8 cellular contexts compared by ENCODE assay signal in genomic region chr22:19179472-19180048, GRCh38. TPM values are rescaled to one million over a fixed set of nuclear protein-coding genes. Genes with fewer than 3 reads are reported as not detected.
DNase-seq lines count a peak whose midpoint lies in the region; TF ChIP-seq lines count a peak whose summit lies in the region.

No MANE protein-coding gene starts in this region.

- peak overlapping the region; percentile 76 for H3K4me3 Mint-ChIP-seq in Calu3 (ENCODE audit: low read depth, unreplicated experiment)

- H3K27me3 Mint-ChIP-seq in Calu3 (ENCODE audit: unreplicated experiment): peaks cover 13% of the 10 kb centered on the region

- H3K9me3 Mint-ChIP-seq in Calu3 (ENCODE audit: low read depth, unreplicated experiment): no peaks in the 10 kb centered on the region

- H3K4me3 ChIP-seq in SJSA1 (peak overlapping the region; percentile 100), cardiac fibroblast (replicated peaks in 1 of 2; ENCODE audit: low read depth in 2 of 2, low read length in 2 of 2) (peak overlapping the region; percentile 55 to 73), skeletal muscle cell (ENCODE audit: low read depth, low read length) (peak overlapping the region; percentile 54)

- H3K27ac ChIP-seq in SJSA1: no peak overlapping the region

- H3K27ac Mint-ChIP-seq in Calu3 (ENCODE audit: unreplicated experiment): peak overlapping the region; percentile 70

- peaks cover 34% of the 10 kb centered on the region for H3K4me1 ChIP-seq in SJSA1 (replicated peaks)

- no TSS peak for BruUV-seq in Calu3 (replicated peaks; lab: Mats Ljungman, UMichigan)

- TF ChIP-seq CTCF in Calu3 (IDR thresholded peaks at IDR 0.05; ENCODE audit: unreplicated experiment) (peak; percentile 74), GM20000 (IDR thresholded peaks at IDR 0.05; ENCODE audit: extremely low read depth, missing control alignments) (peak; percentile 55), cardiac fibroblast (IDR thresholded peaks at IDR 0.05; ENCODE audit: low read depth, low read length) (peak; percentile 71)

- peak; percentile 82 for DNase-seq in Calu3
- DNase-seq in GM20000 (ENCODE audit: low spot score): peak; percentile 85
- DNase-seq in M059J (ENCODE audit: low read depth): peak; percentile 74
- DNase-seq in SJSA1 (ENCODE audit: low read depth in 1 of 2, low spot score in 2 of 2): peak in 1 of 2 experiments; percentile 82
- DNase-seq in cardiac fibroblast (ENCODE audit: low read depth in 2 of 2): peak; percentile 89 to 94
- DNase-seq in iPS-NIHi7 (ENCODE audit: extremely low spot score): peak; percentile 89
- DNase-seq in skeletal muscle cell (ENCODE audit: low read depth): peak; percentile 60
- no peak for DNase-seq in NCI-H1048 (lab: John Stamatoyannopoulos, UW)

- intact Hi-C loops in Calu3 (cut with micrococcal nuclease; ENCODE audit: unreplicated experiment): no loop called here

- peaks cover 9% of the 10 kb centered on the region; the same call in 1 of the 2 replicates for H3K9me3 ChIP-seq in SJSA1 (replicated peaks)

- H3K4me1 Mint-ChIP-seq in Calu3 (ENCODE audit: low read depth, unreplicated experiment): peaks cover 7% of the 10 kb centered on the region

- H3K36me3 ChIP-seq in SJSA1: peaks cover 43% of the 10 kb centered on the region

- no peaks in the 10 kb centered on the region for H3K27me3 ChIP-seq in SJSA1 (replicated peaks)

- CTCF ChIA-PET in Calu3 (lab: Charles Lee): interaction anchor here (1.0 to 1.8 kb wide), 5 partner anchors 22 to 450 kb away, joined by 3 to 7 read pairs (median 5); partner anchors contain the start of genes C22orf39 and ESS2

- peaks cover 44% of the 10 kb centered on the region for H3K36me3 Mint-ChIP-seq in Calu3 (ENCODE audit: insufficient read depth, unreplicated experiment)

RNA-seq across cellular contexts. Expression of gene SLC25A1, which starts 1.0 kb away (rescaled TPM):
- 118 and 120 TPM in 2 replicates for total RNA-seq in Calu3 (2022)
- 109 and 121 TPM in 2 replicates for total RNA-seq in M059J (2014; rRNA removed; shearing (Covaris generic))
- 118 and 132 TPM in 2 replicates for total RNA-seq in SJSA1 (2014; rRNA removed; shearing (Covaris generic))

RNA-seq across cellular contexts. Expression of gene GSC2, which starts 29.5 kb away (rescaled TPM):
- total RNA-seq in Calu3 (2022): not detected in 2 replicates
- total RNA-seq in M059J (2014; rRNA removed; shearing (Covaris generic)): not detected in 2 replicates
- not detected in 2 replicates for total RNA-seq in SJSA1 (2014; rRNA removed; shearing (Covaris generic))

RNA-seq across cellular contexts. Expression of gene ESS2, which starts 35.1 kb away (rescaled TPM):
- 15.9 and 16.8 TPM in 2 replicates for total RNA-seq in Calu3 (2022)
- 15.8 and 17.3 TPM in 2 replicates for total RNA-seq in M059J (2014; rRNA removed; shearing (Covaris generic))
- total RNA-seq in SJSA1 (2014; rRNA removed; shearing (Covaris generic)): 7.6 and 21.2 TPM in 2 replicates

RNA-seq across cellular contexts. Expression of gene TSSK2, which starts 48.5 kb away (rescaled TPM):
- total RNA-seq in Calu3 (2022): not detected in 2 replicates
- total RNA-seq in M059J (2014; rRNA removed; shearing (Covaris generic)): not detected in 2 replicates
- total RNA-seq in SJSA1 (2014; rRNA removed; shearing (Covaris generic)): not detected in 2 replicates

RNA-seq across cellular contexts. Expression of gene DGCR2, which starts 57.3 kb away (rescaled TPM):
- 76.4 and 81.8 TPM in 2 replicates for total RNA-seq in Calu3 (2022)
- 33.7 and 34.3 TPM in 2 replicates for total RNA-seq in M059J (2014; rRNA removed; shearing (Covaris generic))
- 51.1 and 62.2 TPM in 2 replicates for total RNA-seq in SJSA1 (2014; rRNA removed; shearing (Covaris generic))
